ENCODE assay signal across 8 cellular contexts in the genomic region with DNA sequence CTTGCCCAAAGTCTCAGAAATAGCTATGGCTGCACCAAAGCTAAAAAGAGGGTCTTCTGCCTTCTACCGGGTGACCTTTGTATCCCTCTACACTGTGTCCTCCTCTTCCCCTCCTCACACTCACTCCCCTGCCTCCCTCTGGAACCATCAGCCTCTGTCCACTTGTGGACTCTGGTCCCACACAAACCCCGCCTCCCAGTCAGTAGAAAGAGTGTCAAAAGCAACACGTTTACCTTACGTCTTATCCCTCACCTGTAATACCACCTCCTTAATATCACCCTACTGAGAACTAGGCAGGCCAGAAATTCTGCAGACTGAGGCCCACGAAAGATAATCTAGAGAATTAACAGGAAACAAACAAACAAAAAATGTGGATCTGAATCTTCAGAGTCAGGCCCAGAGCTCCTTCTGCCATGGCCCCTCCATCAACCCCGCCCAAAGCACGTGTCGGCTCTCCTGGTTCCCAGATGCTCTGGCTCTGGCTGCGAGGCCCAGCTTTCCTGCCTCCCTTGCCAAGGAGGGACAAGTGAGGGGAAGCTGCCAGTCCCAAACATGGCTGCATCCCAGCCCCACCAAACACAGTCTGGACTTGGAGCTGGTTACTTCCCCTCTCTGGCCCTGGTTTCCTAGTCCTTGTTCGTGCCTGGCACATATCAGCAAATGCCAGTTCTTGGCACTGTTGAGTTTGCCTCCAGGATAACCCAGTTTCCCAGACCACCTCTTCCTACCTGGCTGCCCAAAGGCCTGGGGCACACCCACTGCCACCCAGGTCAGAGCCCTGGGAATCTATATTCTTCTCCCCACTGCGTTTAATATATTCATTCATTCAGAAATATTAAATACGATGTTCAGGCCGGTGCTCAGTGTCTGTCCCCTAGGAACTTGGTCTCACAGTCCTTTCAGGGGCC. TPM values are rescaled to one million over a fixed set of nuclear protein-coding genes. Genes with fewer than 3 reads are reported as not detected.
DNase-seq lines count a peak whose midpoint lies in the region; ATAC-seq and TF ChIP-seq lines count a peak whose summit lies in the region.

No MANE protein-coding gene starts in this region.

- peaks cover 31% of the 10 kb centered on the region for H3K4me1 Mint-ChIP-seq in neural crest cell

- peaks cover 22% of the 10 kb centered on the region for H3K9me3 ChIP-seq in BLaER1
- H3K9me3 ChIP-seq in esophagus muscularis mucosa: no peaks in the 10 kb centered on the region

- no peak for TF ChIP-seq EP300 in esophagus muscularis mucosa (IDR thresholded peaks at IDR 0.05)

- H3K27me3 Mint-ChIP-seq in neural crest cell (ENCODE audit: low read depth): peaks cover 6% of the 10 kb centered on the region

- intact Hi-C loops in esophagus muscularis mucosa (cut with DNase I): loop anchor here (5.0 to 10.0 kb wide), 3 partner anchors 34 to 116 kb away; no protein-coding TSS in a partner anchor

- H3K9me3 Mint-ChIP-seq in neural crest cell: no peaks in the 10 kb centered on the region

- H3K36me3 Mint-ChIP-seq in neural crest cell (ENCODE audit: low read depth): peaks cover 5% of the 10 kb centered on the region

- peaks cover 31% of the 10 kb centered on the region for H3K4me1 ChIP-seq in BLaER1
- H3K4me1 ChIP-seq in esophagus muscularis mucosa: peaks cover 50 to 81% (median 78%) of the 10 kb centered on the region in 4 donors

- H3K9ac ChIP-seq in BLaER1: peak overlapping the region; percentile 85

- H4K20me1 ChIP-seq in BLaER1: peaks cover 55% of the 10 kb centered on the region

- H3K4me3 ChIP-seq in BLaER1 (peak overlapping the region; percentile 97), esophagus muscularis mucosa (peak overlapping the region; percentile 71 to 79 (median 77))

- ATAC-seq in HG03457 (IDR thresholded peaks at IDR 0.05; ENCODE audit: unreplicated experiment): no peak
- ATAC-seq in HG03460 (IDR thresholded peaks at IDR 0.05; ENCODE audit: unreplicated experiment): no peak

- H3K27ac ChIP-seq in BLaER1 (peak overlapping the region; percentile 86), esophagus muscularis mucosa (replicated peaks in 1 of 4) (peak overlapping the region; percentile 97 to 100 (median 98))

- peak overlapping the region; percentile 95 for H3K4me2 ChIP-seq in BLaER1

- 41% methylated on average over 13 of the region's 13 CpGs for WGBS in esophagus muscularis mucosa

- H3K4me3 Mint-ChIP-seq in neural crest cell: peak overlapping the region; percentile 93

- TF ChIP-seq CTCF in esophagus muscularis mucosa (IDR thresholded peaks at IDR 0.05) (no peak), neural crest cell (conservative IDR thresholded peaks at IDR 0.05) (no peak)

- TF ChIP-seq POLR2A in esophagus muscularis mucosa (IDR thresholded peaks at IDR 0.05; ENCODE audit: low read depth) (no peak), erythroblast (IDR thresholded peaks at IDR 0.05; ENCODE audit: low read length) (no peak)

- peak; percentile 69 for DNase-seq in RPMI7951 (ENCODE audit: low read depth)
- DNase-seq in esophagus muscularis mucosa (ENCODE audit: extremely low spot score): no peak
- DNase-seq in neural crest cell (ENCODE audit: low read depth, low spot score): no peak
- DNase-seq in SHP77 (lab: John Stamatoyannopoulos, UW): no peak
- DNase-seq in erythroblast (lab: John Stamatoyannopoulos, UW): no peak

- H3K27me3 ChIP-seq in BLaER1: peaks cover 17% of the 10 kb centered on the region
- H3K27me3 ChIP-seq in esophagus muscularis mucosa: no peaks in the 10 kb centered on the region

- H3K27ac Mint-ChIP-seq in neural crest cell (ENCODE audit: unreplicated experiment): peak overlapping the region; percentile 12

- H3K36me3 ChIP-seq in BLaER1 (peaks cover 40% of the 10 kb centered on the region), esophagus muscularis mucosa (peaks cover 0 to 35% (median 28%) of the 10 kb centered on the region in 4 donors)

RNA-seq across cellular contexts. Expression of a gene that starts 2.7 kb away (rescaled TPM):
- 228 and 231 TPM in 2 replicates for total RNA-seq in RPMI7951 (2014; rRNA removed; shearing (Covaris generic))
- 1,000 to 10,000 TPM in 3 of 4 donors, 100 to 1,000 TPM in 1; 958 to 2,110 (median 1,439) TPM for total RNA-seq in esophagus muscularis mucosa
- total RNA-seq in neural crest cell: 73.9 and 77.1 TPM in 2 replicates
